In genomic region chr1:9892563-9893528, GRCh38 we compare ENCODE assay signal across 8 cellular contexts. TPM values are rescaled to one million over a fixed set of nuclear protein-coding genes. Genes with fewer than 3 reads are reported as not detected.
A peak's percentile ranks its signal among the peaks of the same experiment; 100 is the strongest.
DNase-seq lines count a peak whose midpoint lies in the region; ATAC-seq and TF ChIP-seq lines count a peak whose summit lies in the region.

No MANE protein-coding gene starts in this region.

- no peaks in the 10 kb centered on the region for H3K27me3 ChIP-seq in duodenal mucosa (ENCODE audit: control insufficient read depth in 1 of 2, insufficient read depth in 2 of 2, low read length in 2 of 2)

- peaks cover 5% of the 10 kb centered on the region for H3K27me3 Mint-ChIP-seq in nephron (ENCODE audit: low read depth)
- H3K27me3 Mint-ChIP-seq in activated CD8-positive, alpha-beta memory T cell treated with anti-CD3 and anti-CD28 coated beads, Interleukin-2, amount 10 ng/mL, durations not matched to agents 7 days and 5 days: no peaks in the 10 kb centered on the region

- DNase-seq in Daoy (ENCODE audit: low read depth) (peak; percentile 90), NCI-H69 (lab: John Stamatoyannopoulos, UW) (peak; percentile 88), NCI-H146 treated with DMSO at 0.1 percent for 48 hours (lab: John Stamatoyannopoulos, UW; ENCODE audit: unreplicated experiment) (no peak)
- DNase-seq in activated CD8-positive, alpha-beta memory T cell treated with anti-CD3 and anti-CD28 coated beads, Interleukin-2, amount 10 ng/mL, durations not matched to agents 7 days and 5 days: no peak

- H3K4me3 Mint-ChIP-seq in nephron: no peak overlapping the region
- H3K4me3 Mint-ChIP-seq in activated CD8-positive, alpha-beta memory T cell treated with anti-CD3 and anti-CD28 coated beads, Interleukin-2, amount 10 ng/mL, durations not matched to agents 7 days and 5 days: no peak overlapping the region

- no peaks in the 10 kb centered on the region for H3K9me3 Mint-ChIP-seq in nephron
- no peaks in the 10 kb centered on the region for H3K9me3 Mint-ChIP-seq in activated CD8-positive, alpha-beta memory T cell treated with anti-CD3 and anti-CD28 coated beads, Interleukin-2, amount 10 ng/mL, durations not matched to agents 7 days and 5 days (ENCODE audit: low read depth)

- peaks cover 48% of the 10 kb centered on the region for H3K4me1 Mint-ChIP-seq in nephron
- H3K4me1 Mint-ChIP-seq in activated CD8-positive, alpha-beta memory T cell treated with anti-CD3 and anti-CD28 coated beads, Interleukin-2, amount 10 ng/mL, durations not matched to agents 7 days and 5 days: peaks cover 15% of the 10 kb centered on the region

- H3K4me3 ChIP-seq in duodenal mucosa (ENCODE audit: low read depth in 1 of 2, low read length in 2 of 2): no peak overlapping the region

- TF ChIP-seq CTCF in nephron (IDR thresholded peaks at IDR 0.05; ENCODE audit: unreplicated experiment in 3 of 3): no peak

- H3K4me1 ChIP-seq in duodenal mucosa (ENCODE audit: control insufficient read depth in 1 of 2, insufficient read depth in 2 of 2, low read length in 2 of 2): peaks cover 0 to 21% of the 10 kb centered on the region in 2 donors

- peaks cover 0 to 4% of the 10 kb centered on the region in 2 donors for H3K36me3 ChIP-seq in duodenal mucosa (ENCODE audit: control insufficient read depth in 1 of 2, insufficient read depth in 2 of 2, low read length in 2 of 2)

- peaks cover 3% of the 10 kb centered on the region for H3K36me3 Mint-ChIP-seq in nephron (ENCODE audit: low read depth)
- no peaks in the 10 kb centered on the region for H3K36me3 Mint-ChIP-seq in activated CD8-positive, alpha-beta memory T cell treated with anti-CD3 and anti-CD28 coated beads, Interleukin-2, amount 10 ng/mL, durations not matched to agents 7 days and 5 days

- no peak for ATAC-seq in HG03045 (IDR thresholded peaks at IDR 0.05; ENCODE audit: unreplicated experiment)
- no peak for ATAC-seq in HG02885 (IDR thresholded peaks at IDR 0.05; ENCODE audit: poor library complexity, unreplicated experiment)
- ATAC-seq in activated CD8-positive, alpha-beta memory T cell treated with anti-CD3 and anti-CD28 coated beads, Interleukin-2, amount 10 ng/mL, durations not matched to agents 7 days and 5 days: no peak

- H3K27ac Mint-ChIP-seq in nephron: peak overlapping the region; percentile 48 to 93 (median 80)
- H3K27ac Mint-ChIP-seq in activated CD8-positive, alpha-beta memory T cell treated with anti-CD3 and anti-CD28 coated beads, Interleukin-2, amount 10 ng/mL, durations not matched to agents 7 days and 5 days: no peak overlapping the region

- H3K9me3 ChIP-seq in duodenal mucosa (ENCODE audit: control insufficient read depth in 1 of 2, low read length in 2 of 2): no peaks in the 10 kb centered on the region

- peak overlapping the region; percentile 39 for H3K27ac ChIP-seq in duodenal mucosa (ENCODE audit: low read depth, low read length)

- CTCF ChIA-PET in activated CD8-positive, alpha-beta memory T cell treated with anti-CD3 and anti-CD28 coated beads, Interleukin-2, amount 10 ng/mL, durations not matched to agents 7 days and 5 days (lab: Charles Lee): interaction anchor here (0.8 to 1.7 kb wide), 3 partner anchors 11 to 25 kb away, joined by 3 to 6 read pairs (median 3); no protein-coding TSS in a partner anchor

- H3K9ac ChIP-seq in duodenal mucosa (ENCODE audit: low read depth in 1 of 2, low read length in 2 of 2): no peak overlapping the region

RNA-seq across cellular contexts. Expression of gene CTNNBIP1, which starts 17.2 kb away (rescaled TPM):
- 17.0 and 24.3 TPM in 2 replicates for total RNA-seq in Daoy (2014; rRNA removed; shearing (Covaris generic))
- 10 to 100 TPM; 10.9 to 15.8 TPM for total RNA-seq in activated CD8-positive, alpha-beta memory T cell treated with anti-CD3 and anti-CD28 coated beads, Interleukin-2, amount 10 ng/mL, durations not matched to agents 7 days and 5 days

RNA-seq across cellular contexts. Expression of gene LZIC, which starts 50.3 kb away (rescaled TPM):
- 41.3 and 55.6 TPM in 2 replicates for total RNA-seq in Daoy (2014; rRNA removed; shearing (Covaris generic))
- total RNA-seq in activated CD8-positive, alpha-beta memory T cell treated with anti-CD3 and anti-CD28 coated beads, Interleukin-2, amount 10 ng/mL, durations not matched to agents 7 days and 5 days: 10 to 100 TPM; 25.0 to 27.7 TPM

RNA-seq across cellular contexts. Expression of gene NMNAT1, which starts 50.4 kb away (rescaled TPM):
- total RNA-seq in Daoy (2014; rRNA removed; shearing (Covaris generic)): 8.5 and 15.2 TPM in 2 replicates
- total RNA-seq in activated CD8-positive, alpha-beta memory T cell treated with anti-CD3 and anti-CD28 coated beads, Interleukin-2, amount 10 ng/mL, durations not matched to agents 7 days and 5 days: 1 to 10 TPM; 6.5 to 10.0 TPM

Comparison
In these comparisons a context has a peak if more than half of its experiments do, and no peak if none do; other contexts are left out.
1. DNase-seq: peak in Daoy (single experiment) and NCI-H69 (single experiment); none in NCI-H146 treated with DMSO at 0.1 percent for 48 hours (single experiment) and activated CD8-positive, alpha-beta memory T cell treated with anti-CD3 and anti-CD28 coated beads, Interleukin-2, amount 10 ng/mL, durations not matched to agents 7 days and 5 days (single experiment).